ENCODE assay signal across 15 cellular contexts in the genomic region with DNA sequence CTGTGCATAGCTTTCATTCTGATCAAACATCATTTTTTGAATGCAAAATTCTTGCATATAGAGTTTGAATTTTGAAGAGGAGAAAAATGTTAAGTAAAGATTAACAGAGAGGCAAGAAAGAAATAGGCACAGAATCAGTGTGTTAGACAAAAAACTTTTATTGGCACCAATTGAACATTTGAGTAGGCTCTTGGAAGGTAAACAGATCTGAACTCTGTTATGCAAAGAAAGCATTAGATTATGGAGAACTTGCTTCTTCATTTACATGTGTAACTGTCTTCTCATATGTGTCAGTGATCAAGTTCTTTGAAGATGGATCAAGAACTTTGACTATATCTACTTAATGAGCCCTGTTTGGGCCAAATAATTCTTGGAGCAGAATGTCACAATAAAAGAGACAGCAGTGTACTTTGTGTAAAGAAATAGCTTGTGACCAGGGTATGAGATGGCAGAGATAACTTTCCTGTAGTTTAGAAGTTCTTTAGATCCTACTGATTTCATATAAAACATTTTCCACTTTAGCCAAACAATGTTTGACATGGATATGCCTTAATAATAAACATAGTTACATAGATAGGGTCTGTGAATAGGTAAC.
DNase-seq lines count a peak whose midpoint lies in the region; ATAC-seq, FAIRE-seq and TF ChIP-seq lines count a peak whose summit lies in the region.
"Had no signal": no experiment of that assay in that cellular context is flagged by ENCODE, and none has a peak within 500 bp of the region (broad histone marks: within the 10 kb centered on the region; RNA-seq: fewer than 3 reads in every experiment).

No MANE protein-coding gene starts in this region.

- no peak overlapping the region for H2AK5ac ChIP-seq in neuronal stem cell (ENCODE audit: low read depth, low read length)

- H3K27ac ChIP-seq in A549 (peak overlapping the region; percentile 49 to 63; a peak in 3 of 6 replicates), neuronal stem cell (replicated peaks; ENCODE audit: low read length) (no peak overlapping the region)
- H3K27ac ChIP-seq: BLaER1 had no signal

- H3K4me3 ChIP-seq in A549 (no peak overlapping the region), LNCaP clone FGC (ENCODE audit: low read depth, low read length) (no peak overlapping the region), neuronal stem cell (ENCODE audit: low read length in 2 of 2) (no peak overlapping the region)
- H3K4me3 ChIP-seq: BLaER1, GM12878, GM23338 had no signal

- H2BK12ac ChIP-seq in neuronal stem cell (ENCODE audit: low read length): no peak overlapping the region

- H3K4me2 ChIP-seq in A549 (peak overlapping the region; percentile 78), neuronal stem cell (ENCODE audit: insufficient read depth, low read length, poor library complexity, severe bottlenecking) (no peak overlapping the region)
- H3K4me2 ChIP-seq: BLaER1, GM23338 had no signal

- H3K36me3 ChIP-seq in neuronal stem cell (replicated peaks in 1 of 2; ENCODE audit: control insufficient read depth in 2 of 2, insufficient read depth in 2 of 2, low read length in 2 of 2): no peaks in the 10 kb centered on the region
- H3K36me3 ChIP-seq: BLaER1 had no signal

- no peaks in the 10 kb centered on the region for H3K79me1 ChIP-seq in neuronal stem cell (ENCODE audit: low read depth, low read length)

- H3K23ac ChIP-seq in neuronal stem cell (ENCODE audit: low read depth, low read length, poor library complexity): no peak overlapping the region

- no peak overlapping the region for H2BK15ac ChIP-seq in neuronal stem cell (ENCODE audit: low read length)

- no peak overlapping the region for H3K4ac ChIP-seq in neuronal stem cell (ENCODE audit: low read length)

- H3K9me3 ChIP-seq in A549 (no peaks in the 10 kb centered on the region), neuronal stem cell (replicated peaks in 1 of 2; ENCODE audit: control insufficient read depth in 2 of 2, insufficient read depth in 1 of 2, low read depth in 1 of 2, low read length in 2 of 2) (no peaks in the 10 kb centered on the region)
- H3K9me3 ChIP-seq: BLaER1 had no signal

- no peak overlapping the region for H4K91ac ChIP-seq in neuronal stem cell (ENCODE audit: low read depth, low read length, poor library complexity)

- no peak for TF ChIP-seq POLR2A in A549 (IDR thresholded peaks at IDR 0.05; ENCODE audit: low read length)

- no peak for TF ChIP-seq RAD21 in A549 (conservative IDR thresholded peaks at IDR 0.05 in 1 of 2, IDR thresholded peaks at IDR 0.05 in 1 of 2)

- FAIRE-seq in A549 (lab: Jason Lieb, UNC): no peak
- FAIRE-seq: GM12878, H54 had no signal

- DNase-seq in A549 (ENCODE audit: low read depth in 1 of 2, low spot score in 1 of 2): no peak
- DNase-seq in LNCaP clone FGC (ENCODE audit: low read depth): peak; percentile 94
- DNase-seq in left lobe of liver (ENCODE audit: low spot score): no peak
- DNase-seq in neuronal stem cell (ENCODE audit: low spot score): no peak
- no peak for DNase-seq in GM10248 (ENCODE audit: extremely low spot score)
- DNase-seq in cerebellum (ENCODE audit: low spot score): no peak
- DNase-seq: CD4-positive, alpha-beta memory T cell; DMS79 treated with DMSO at 0.1 percent for 48 hours; GF-D8; HCEC 1CT had no signal

- TF ChIP-seq EP300 in A549 (IDR thresholded peaks at IDR 0.05): no peak

- no peak overlapping the region for H2BK120ac ChIP-seq in neuronal stem cell (ENCODE audit: low read depth, low read length)

- no peak overlapping the region for H2BK5ac ChIP-seq in neuronal stem cell (ENCODE audit: low read length)

- H3K27me3 ChIP-seq in neuronal stem cell (ENCODE audit: control insufficient read depth in 3 of 3, insufficient read depth in 3 of 3, low read depth in 1 of 3, low read length in 3 of 3): no peaks in the 10 kb centered on the region
- H3K27me3 ChIP-seq: BLaER1 had no signal

- no peak overlapping the region for H4K8ac ChIP-seq in neuronal stem cell (ENCODE audit: low read depth, low read length)

- ATAC-seq in A549 (no peak), left lobe of liver (peak; percentile 76), GM18498 (IDR thresholded peaks at IDR 0.05; ENCODE audit: unreplicated experiment) (no peak)
- ATAC-seq: GM12878, GM23338 had no signal

- no peak overlapping the region for H3K18ac ChIP-seq in neuronal stem cell (ENCODE audit: low read length)

- POLR2A ChIA-PET in A549 (lab: Yijun Ruan, JAX) (no interaction called here), GM10248 (lab: Yijun Ruan, JAX) (no interaction called here)

- no peak overlapping the region for H3K9ac ChIP-seq in neuronal stem cell (ENCODE audit: low read depth, low read length, poor library complexity)
- H3K9ac ChIP-seq: BLaER1 had no signal

- TF ChIP-seq CTCF in A549 (IDR thresholded peaks at IDR 0.05): no peak
- TF ChIP-seq CTCF in LNCaP clone FGC (IDR thresholded peaks at IDR 0.05; ENCODE audit: control insufficient read depth, extremely low read depth, insufficient read depth): no peak
- TF ChIP-seq CTCF in GM10248 (IDR thresholded peaks at IDR 0.05; ENCODE audit: control extremely low read depth, extremely low read depth, low read depth, missing control alignments): no peak

- peaks cover 88% of the 10 kb centered on the region for H3K4me1 ChIP-seq in A549
- peaks cover 8 to 28% of the 10 kb centered on the region in 2 donors for H3K4me1 ChIP-seq in neuronal stem cell (ENCODE audit: control insufficient read depth in 2 of 2, insufficient read depth in 1 of 2, low read depth in 1 of 2, low read length in 2 of 2)

- no peak overlapping the region for H3K14ac ChIP-seq in neuronal stem cell (ENCODE audit: low read length)

- CTCF ChIA-PET in A549 (lab: Yijun Ruan, JAX) (interaction anchor here (0.7 kb wide), 1 partner anchor 280 kb away, joined by 4 read pairs; no protein-coding TSS in a partner anchor), GM10248 (lab: Yijun Ruan, JAX) (no interaction called here)

- H2AFZ ChIP-seq in neuronal stem cell (ENCODE audit: low read length): peak overlapping the region; percentile 16
- H2AFZ ChIP-seq: GM23338 had no signal

TF ChIP-seq in A549, 52 proteins besides CTCF, POLR2A, EP300 and RAD21:
- TF ChIP-seq, protein P1, sequence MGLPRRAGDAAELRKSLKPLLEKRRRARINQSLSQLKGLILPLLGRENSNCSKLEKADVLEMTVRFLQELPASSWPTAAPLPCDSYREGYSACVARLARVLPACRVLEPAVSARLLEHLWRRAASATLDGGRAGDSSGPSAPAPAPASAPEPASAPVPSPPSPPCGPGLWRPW (IDR thresholded peaks at IDR 0.05): no peak
- TF ChIP-seq, protein P2, sequence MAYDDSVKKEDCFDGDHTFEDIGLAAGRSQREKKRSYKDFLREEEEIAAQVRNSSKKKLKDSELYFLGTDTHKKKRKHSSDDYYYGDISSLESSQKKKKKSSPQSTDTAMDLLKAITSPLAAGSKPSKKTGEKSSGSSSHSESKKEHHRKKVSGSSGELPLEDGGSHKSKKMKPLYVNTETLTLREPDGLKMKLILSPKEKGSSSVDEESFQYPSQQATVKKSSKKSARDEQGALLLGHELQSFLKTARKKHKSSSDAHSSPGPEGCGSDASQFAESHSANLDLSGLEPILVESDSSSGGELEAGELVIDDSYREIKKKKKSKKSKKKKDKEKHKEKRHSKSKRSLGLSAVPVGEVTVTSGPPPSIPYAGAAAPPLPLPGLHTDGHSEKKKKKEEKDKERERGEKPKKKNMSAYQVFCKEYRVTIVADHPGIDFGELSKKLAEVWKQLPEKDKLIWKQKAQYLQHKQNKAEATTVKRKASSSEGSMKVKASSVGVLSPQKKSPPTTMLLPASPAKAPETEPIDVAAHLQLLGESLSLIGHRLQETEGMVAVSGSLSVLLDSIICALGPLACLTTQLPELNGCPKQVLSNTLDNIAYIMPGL (CRISPR knock-in tag; IDR thresholded peaks at IDR 0.05; ENCODE audit: borderline replicate concordance): no peak
- TF ChIP-seq ZSCAN20 (CRISPR knock-in tag; IDR thresholded peaks at IDR 0.05) (no peak), CBX2 (IDR thresholded peaks at IDR 0.05; ENCODE audit: borderline replicate concordance, low read depth) (no peak), RCOR1 (IDR thresholded peaks at IDR 0.05; ENCODE audit: low read depth, low read length) (no peak), EHMT2 (IDR thresholded peaks at IDR 0.05; ENCODE audit: low read depth) (no peak), HOXB13 (CRISPR knock-in tag; IDR thresholded peaks at IDR 0.05; ENCODE audit: low read depth) (no peak), MYC (IDR thresholded peaks at IDR 0.05; ENCODE audit: borderline replicate concordance, low read length) (no peak), SREBF2 (IDR thresholded peaks at IDR 0.05) (no peak), CHD2 (IDR thresholded peaks at IDR 0.05; ENCODE audit: low read length, partially characterized antibody) (no peak), GATA3 (IDR thresholded peaks at IDR 0.05; ENCODE audit: borderline replicate concordance) (no peak), CBX8 (IDR thresholded peaks at IDR 0.05) (no peak)
- TF ChIP-seq, protein P3, sequence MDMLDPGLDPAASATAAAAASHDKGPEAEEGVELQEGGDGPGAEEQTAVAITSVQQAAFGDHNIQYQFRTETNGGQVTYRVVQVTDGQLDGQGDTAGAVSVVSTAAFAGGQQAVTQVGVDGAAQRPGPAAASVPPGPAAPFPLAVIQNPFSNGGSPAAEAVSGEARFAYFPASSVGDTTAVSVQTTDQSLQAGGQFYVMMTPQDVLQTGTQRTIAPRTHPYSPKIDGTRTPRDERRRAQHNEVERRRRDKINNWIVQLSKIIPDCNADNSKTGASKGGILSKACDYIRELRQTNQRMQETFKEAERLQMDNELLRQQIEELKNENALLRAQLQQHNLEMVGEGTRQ (IDR thresholded peaks at IDR 0.05): no peak
- TF ChIP-seq, protein P4, sequence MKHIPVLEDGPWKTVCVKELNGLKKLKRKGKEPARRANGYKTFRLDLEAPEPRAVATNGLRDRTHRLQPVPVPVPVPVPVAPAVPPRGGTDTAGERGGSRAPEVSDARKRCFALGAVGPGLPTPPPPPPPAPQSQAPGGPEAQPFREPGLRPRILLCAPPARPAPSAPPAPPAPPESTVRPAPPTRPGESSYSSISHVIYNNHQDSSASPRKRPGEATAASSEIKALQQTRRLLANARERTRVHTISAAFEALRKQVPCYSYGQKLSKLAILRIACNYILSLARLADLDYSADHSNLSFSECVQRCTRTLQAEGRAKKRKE (CRISPR knock-in tag; IDR thresholded peaks at IDR 0.05; ENCODE audit: low read depth): no peak
TF ChIP-seq in A549: peak in this region for 0.
